19 cellular contexts compared by ENCODE assay signal in the genomic region with DNA sequence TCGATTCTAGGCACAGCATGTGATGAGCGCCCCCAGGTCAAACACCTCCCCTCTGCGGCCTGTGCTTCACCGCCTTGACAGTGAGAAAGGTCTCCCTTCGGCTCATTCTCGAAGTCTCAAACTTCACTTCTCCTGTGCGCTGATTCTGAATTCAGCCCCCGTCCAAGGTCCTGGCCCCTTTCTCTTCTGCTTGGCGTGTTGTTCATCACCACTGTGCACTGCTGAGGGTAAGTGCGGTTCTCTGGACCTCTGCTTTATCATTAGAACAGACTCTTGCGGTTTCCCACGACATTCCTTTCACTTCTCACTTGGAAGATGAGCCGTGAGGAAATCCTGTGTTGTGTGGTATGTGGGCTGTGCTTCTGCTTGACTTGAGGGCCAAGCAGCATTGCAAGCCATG. TPM values are rescaled to one million over a fixed set of nuclear protein-coding genes. Genes with fewer than 3 reads are reported as not detected.
DNase-seq lines count a peak whose midpoint lies in the region; ATAC-seq and TF ChIP-seq lines count a peak whose summit lies in the region.
"Had no signal": no experiment of that assay in that cellular context is flagged by ENCODE, and none has a peak within 500 bp of the region (broad histone marks: within the 10 kb centered on the region; RNA-seq: fewer than 3 reads in every experiment).

No MANE protein-coding gene starts in this region.

- H3K9me3 ChIP-seq in Caco-2 = no peaks in the 10 kb centered on the region
- H3K9me3 ChIP-seq: adrenal gland, uterus had no signal

- no peak overlapping the region for H3K27ac Mint-ChIP-seq in Caco-2 (ENCODE audit: unreplicated experiment)
- H3K27ac Mint-ChIP-seq: activated CD8-positive, alpha-beta T cell treated with anti-CD3 and anti-CD28 coated beads, Interleukin-2, amount 10 ng/mL, durations not matched to agents 7 days and 5 days; activated T-helper 17 cell treated with anti-CD3 and anti-CD28 coated beads, Interleukin-2, amount 50 U/mL, for 72 hours had no signal

- BruUV-seq in Caco-2 (replicated peaks; lab: Mats Ljungman, UMichigan) = no TSS peak

- peak; percentile 36 for DNase-seq in GM03348 (ENCODE audit: low spot score)
- peak; percentile 78 to 82 for DNase-seq in NOMO-1 (lab: John Stamatoyannopoulos, UW; ENCODE audit: unreplicated experiment in 2 of 2)
- peak; percentile 52 for DNase-seq in astrocyte of the cerebellum (ENCODE audit: low read depth)
- DNase-seq in skeletal muscle cell (ENCODE audit: low read depth) = peak; percentile 33
- DNase-seq in Caco-2 = no peak
- no peak for DNase-seq in NCI-H526 (lab: John Stamatoyannopoulos, UW)
- DNase-seq: activated CD8-positive, alpha-beta T cell treated with anti-CD3 and anti-CD28 coated beads, Interleukin-2, amount 10 ng/mL, durations not matched to agents 7 days and 5 days; NCI-H82; SHP77; stimulated activated naive CD8-positive, alpha-beta T cell treated with anti-CD3 and anti-CD28 coated beads, Interleukin-15, Interleukin-2, amounts not matched to agents 100 U/mL and 50 U/mL, for 24 hours; uterus had no signal

- H3K27me3 ChIP-seq in Caco-2 (replicated peaks; ENCODE audit: control insufficient read depth, insufficient read depth, low read length) = no peaks in the 10 kb centered on the region
- H3K27me3 ChIP-seq: adrenal gland, hepatocyte, uterus had no signal

- H3K4me1 Mint-ChIP-seq in Caco-2 (ENCODE audit: low read depth, unreplicated experiment) = no peaks in the 10 kb centered on the region
- H3K4me1 Mint-ChIP-seq: activated T-helper 17 cell treated with anti-CD3 and anti-CD28 coated beads, Interleukin-2, amount 50 U/mL, for 72 hours had no signal

- H3K9me3 Mint-ChIP-seq in Caco-2 (ENCODE audit: unreplicated experiment) = no peaks in the 10 kb centered on the region
- H3K9me3 Mint-ChIP-seq: activated T-helper 17 cell treated with anti-CD3 and anti-CD28 coated beads, Interleukin-2, amount 50 U/mL, for 72 hours had no signal

- H3K36me3 ChIP-seq in Caco-2 (ENCODE audit: control insufficient read depth, insufficient read depth, low read length) = no peaks in the 10 kb centered on the region
- H3K36me3 ChIP-seq: adrenal gland, uterus had no signal

- no peak overlapping the region for H3K4me3 Mint-ChIP-seq in Caco-2 (ENCODE audit: unreplicated experiment)
- H3K4me3 Mint-ChIP-seq: activated CD8-positive, alpha-beta T cell treated with anti-CD3 and anti-CD28 coated beads, Interleukin-2, amount 10 ng/mL, durations not matched to agents 7 days and 5 days; activated T-helper 17 cell treated with anti-CD3 and anti-CD28 coated beads, Interleukin-2, amount 50 U/mL, for 72 hours had no signal

- CTCF ChIA-PET in Caco-2 (lab: Charles Lee) = no interaction called here

- H3K4me3 ChIP-seq in astrocyte of the cerebellum (ENCODE audit: low read depth, low read length) (no peak overlapping the region), skeletal muscle cell (ENCODE audit: low read depth, low read length) (no peak overlapping the region), Caco-2 (ENCODE audit: low read depth, low read length) (no peak overlapping the region)
- H3K4me3 ChIP-seq: adrenal gland, coronary artery, hepatocyte, uterus had no signal

- H3K36me3 Mint-ChIP-seq in Caco-2 (ENCODE audit: insufficient read depth, unreplicated experiment) = no peaks in the 10 kb centered on the region

- TF ChIP-seq CTCF in astrocyte of the cerebellum (IDR thresholded peaks at IDR 0.05; ENCODE audit: low read depth, low read length, missing control alignments) (no peak), Caco-2 (IDR thresholded peaks at IDR 0.05; ENCODE audit: insufficient read depth in 1 of 2, low read depth in 1 of 2, low read length in 1 of 2, severe bottlenecking in 1 of 2, unreplicated experiment in 1 of 2) (no peak)

- no peaks in the 10 kb centered on the region for H3K27me3 Mint-ChIP-seq in Caco-2 (ENCODE audit: insufficient read depth, unreplicated experiment)
- H3K27me3 Mint-ChIP-seq: activated T-helper 17 cell treated with anti-CD3 and anti-CD28 coated beads, Interleukin-2, amount 50 U/mL, for 72 hours had no signal

- H3K4me1 ChIP-seq in Caco-2 = no peaks in the 10 kb centered on the region
- H3K4me1 ChIP-seq: adrenal gland, uterus had no signal

- in situ Hi-C loops in astrocyte of the cerebellum (cut with HindIII; ENCODE audit: low sequenced_read_pairs) = loop anchor here (25.0 kb wide), 1 partner anchor 100 kb away; the partner anchor contains the start of genes GRK4 and NOP14

- no peak for ATAC-seq in HG03045 (IDR thresholded peaks at IDR 0.05; ENCODE audit: unreplicated experiment)
- ATAC-seq: activated CD8-positive, alpha-beta T cell treated with anti-CD3 and anti-CD28 coated beads, Interleukin-2, amount 10 ng/mL, durations not matched to agents 7 days and 5 days; activated T-helper 17 cell treated with anti-CD3 and anti-CD28 coated beads, Interleukin-2, amount 50 U/mL, for 72 hours; HCT116; stimulated activated naive CD8-positive, alpha-beta T cell treated with anti-CD3 and anti-CD28 coated beads, Interleukin-15, Interleukin-2, amounts not matched to agents 100 U/mL and 50 U/mL, for 24 hours had no signal

- intact Hi-C loops in Caco-2 (cut with micrococcal nuclease; ENCODE audit: unreplicated experiment) = no loop called here

- POLR2A ChIA-PET in Caco-2 (lab: Charles Lee) = no interaction called here

RNA-seq across cellular contexts. Expression of gene HTT-AS, which starts 11.9 kb away (rescaled TPM):
- total RNA-seq in Caco-2 (2022) = not detected in 2 replicates
- total RNA-seq: activated CD8-positive, alpha-beta T cell treated with anti-CD3 and anti-CD28 coated beads, Interleukin-2, amount 10 ng/mL, durations not matched to agents 7 days and 5 days; activated T-helper 17 cell treated with anti-CD3 and anti-CD28 coated beads, Interleukin-2, amount 50 U/mL, for 72 hours; adrenal gland; G401; hepatocyte; osteoblast; uterus had no signal

RNA-seq across cellular contexts. Expression of gene HTT, which starts 12.0 kb away (rescaled TPM):
- 57.5 and 63.3 TPM in 2 replicates for total RNA-seq in Caco-2 (2022)

Comparison
In these comparisons a context has a peak if more than half of its experiments do, and no peak if none do; other contexts are left out.
1. DNase-seq: peak in GM03348 (single experiment), NOMO-1 (2 of 2), astrocyte of the cerebellum (single experiment) and skeletal muscle cell (single experiment); none in Caco-2 (0 of 2) and NCI-H526 (0 of 2).